Comparison of ENCODE assay signal across 8 cellular contexts in the genomic region with DNA sequence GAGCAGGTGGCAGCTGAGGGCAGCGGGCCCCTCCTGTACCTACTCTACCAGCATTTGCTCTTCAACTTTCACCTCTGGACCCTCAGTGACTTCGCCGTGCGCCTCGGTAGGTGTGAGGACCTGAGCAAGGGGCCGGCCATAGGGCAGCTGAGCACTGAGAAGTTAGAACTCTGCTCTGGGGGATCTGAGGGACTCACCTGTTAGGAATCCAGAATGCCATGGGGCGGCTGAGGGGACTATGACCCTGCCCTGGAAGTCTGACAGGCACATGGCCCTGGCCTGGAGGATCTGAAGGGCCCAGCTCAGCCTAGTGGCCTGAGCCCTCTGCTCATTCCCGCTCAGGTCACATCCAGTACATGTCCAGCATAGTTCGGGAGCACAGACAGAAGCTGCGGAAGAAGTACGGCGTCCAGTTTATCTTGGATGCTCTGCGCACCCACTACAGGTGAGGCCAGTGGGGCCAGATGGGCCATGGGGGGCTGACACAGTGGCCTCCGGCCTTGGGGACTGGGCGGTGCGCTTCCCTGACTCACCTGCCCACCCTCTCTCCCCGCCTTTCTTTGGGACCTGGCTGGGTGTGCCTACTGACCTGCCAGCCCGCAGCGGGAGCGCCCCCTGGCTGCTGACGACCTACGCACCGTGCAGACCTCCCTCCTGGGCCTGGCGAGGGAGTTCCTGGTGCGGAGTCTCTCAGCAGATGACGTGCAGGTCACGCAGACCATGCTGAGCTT. TPM values are rescaled to one million over a fixed set of nuclear protein-coding genes. Genes with fewer than 3 reads are reported as not detected.
DNase-seq lines count a peak whose midpoint lies in the region; ATAC-seq and TF ChIP-seq lines count a peak whose summit lies in the region.

No MANE protein-coding gene starts in this region.

- H3K9ac ChIP-seq in DND-41 (ENCODE audit: low read depth, low read length) (no peak overlapping the region), Loucy (ENCODE audit: low read depth, low read length, poor library complexity, severe bottlenecking) (no peak overlapping the region)

- DNase-seq in DND-41: peak; percentile 67
- DNase-seq in activated CD4-positive, alpha-beta T cell treated with anti-CD3 and anti-CD28 coated beads, Interleukin-2, amount 50 U/mL, for 4 hours: peak; percentile 72 to 73
- peak; percentile 62 for DNase-seq in effector CD4-positive, alpha-beta T cell
- peak; percentile 64 for DNase-seq in naive B cell
- peak; percentile 83 for DNase-seq in stimulated activated naive CD8-positive, alpha-beta T cell treated with anti-CD3 and anti-CD28 coated beads, Interleukin-15, Interleukin-2, amounts not matched to agents 100 U/mL and 50 U/mL, for 24 hours
- no peak for DNase-seq in NCI-H2081 treated with DMSO at 0.1 percent for 48 hours (lab: John Stamatoyannopoulos, UW)

- H4K20me1 ChIP-seq in DND-41 (ENCODE audit: insufficient read depth, low read length) (peaks cover 3% of the 10 kb centered on the region; the same call in 1 of the 2 replicates), Loucy (ENCODE audit: insufficient read depth, low read length, poor library complexity, severe bottlenecking) (no peaks in the 10 kb centered on the region)

- peak overlapping the region; percentile 59 for H3K27ac ChIP-seq in DND-41 (ENCODE audit: low read length)

- H3K4me1 ChIP-seq in DND-41 (ENCODE audit: insufficient read depth, low read length) (no peaks in the 10 kb centered on the region), Loucy (ENCODE audit: insufficient read depth, low read length, poor library complexity, severe bottlenecking) (peaks cover 18% of the 10 kb centered on the region)

- H3K4me3 Mint-ChIP-seq in naive B cell: no peak overlapping the region

- no peaks in the 10 kb centered on the region for H3F3A ChIP-seq in Loucy (ENCODE audit: low read depth)

- H3K9me2 ChIP-seq in Loucy (replicated peaks; ENCODE audit: low read depth, low read length): no peaks in the 10 kb centered on the region

- H3K79me2 ChIP-seq in DND-41 (ENCODE audit: insufficient read depth, low read length): no peaks in the 10 kb centered on the region
- H3K79me2 ChIP-seq in Loucy (ENCODE audit: insufficient read depth, low read length): no peaks in the 10 kb centered on the region

- ATAC-seq in DND-41 (ENCODE audit: insufficient read depth, low read depth) (peak; percentile 52), naive B cell (ENCODE audit: low read depth in 2 of 2) (peak; percentile 83 to 88), HG03175 (IDR thresholded peaks at IDR 0.05; ENCODE audit: unreplicated experiment) (no peak)
- peak; percentile 73 for ATAC-seq in stimulated activated naive CD8-positive, alpha-beta T cell treated with anti-CD3 and anti-CD28 coated beads, Interleukin-15, Interleukin-2, amounts not matched to agents 100 U/mL and 50 U/mL, for 24 hours

- H3K4me3 ChIP-seq in DND-41 (ENCODE audit: low read depth in 1 of 2, low read length in 2 of 2) (no peak overlapping the region), Loucy (ENCODE audit: low read length, poor library complexity, severe bottlenecking) (no peak overlapping the region)

- H3K4me2 ChIP-seq in DND-41 (ENCODE audit: insufficient read depth, low read length) (no peak overlapping the region), Loucy (ENCODE audit: low read depth, low read length, poor library complexity, severe bottlenecking) (no peak overlapping the region)

- no peaks in the 10 kb centered on the region for H3K27me3 ChIP-seq in DND-41 (ENCODE audit: insufficient read depth, low read length, poor library complexity)
- no peaks in the 10 kb centered on the region for H3K27me3 ChIP-seq in Loucy (ENCODE audit: insufficient read depth, low read length, poor library complexity, severe bottlenecking)

- peaks cover 9 to 23% (median 9%) of the 10 kb centered on the region in 3 donors for H3K4me1 Mint-ChIP-seq in naive B cell

- TF ChIP-seq CTCF in DND-41 (IDR thresholded peaks at IDR 0.05; ENCODE audit: borderline replicate concordance, extremely low read depth, low read length, poor library complexity, severe bottlenecking): peak; percentile 85
- TF ChIP-seq CTCF in Loucy (conservative IDR thresholded peaks at IDR 0.05; ENCODE audit: low read length): peak; percentile 88

- no peaks in the 10 kb centered on the region for H3K27me3 Mint-ChIP-seq in naive B cell

- peak overlapping the region in 2 of 6 donors; percentile 7 to 12 for H3K27ac Mint-ChIP-seq in naive B cell

- no peaks in the 10 kb centered on the region for H3K9me3 Mint-ChIP-seq in naive B cell

- H3K36me3 ChIP-seq in DND-41 (ENCODE audit: insufficient read depth, low read length) (peaks cover 99% of the 10 kb centered on the region), Loucy (ENCODE audit: insufficient read depth, low read length) (peaks cover 50% of the 10 kb centered on the region; the same call in 1 of the 2 replicates)

- no peak overlapping the region for H2AFZ ChIP-seq in DND-41 (ENCODE audit: low read depth, low read length)
- H2AFZ ChIP-seq in Loucy (ENCODE audit: low read length): no peak overlapping the region

- no peaks in the 10 kb centered on the region for H3K36me3 Mint-ChIP-seq in naive B cell

- H3K9me3 ChIP-seq in DND-41 (ENCODE audit: insufficient read depth, low read length, severe bottlenecking) (no peaks in the 10 kb centered on the region), Loucy (ENCODE audit: insufficient read depth, low read depth, low read length) (no peaks in the 10 kb centered on the region)

RNA-seq across cellular contexts. Expression of gene NBEAL2, which starts 18.8 kb away (rescaled TPM):
- 1 to 10 TPM in 4 of 6 donors, under 1 TPM in 1, not detected in 1; 0.34 to 2.2 (median 1.5) TPM for polyA plus RNA-seq in naive B cell (ENCODE audit: low read depth in 6 of 6)

RNA-seq across cellular contexts. Expression of gene CCDC12, which starts 21.7 kb away (rescaled TPM):
- polyA plus RNA-seq in naive B cell (ENCODE audit: low read depth in 6 of 6): 100 to 1,000 TPM; 119 to 157 (median 123) TPM
